ENCODE assay signal across 11 cellular contexts in the genomic region with DNA sequence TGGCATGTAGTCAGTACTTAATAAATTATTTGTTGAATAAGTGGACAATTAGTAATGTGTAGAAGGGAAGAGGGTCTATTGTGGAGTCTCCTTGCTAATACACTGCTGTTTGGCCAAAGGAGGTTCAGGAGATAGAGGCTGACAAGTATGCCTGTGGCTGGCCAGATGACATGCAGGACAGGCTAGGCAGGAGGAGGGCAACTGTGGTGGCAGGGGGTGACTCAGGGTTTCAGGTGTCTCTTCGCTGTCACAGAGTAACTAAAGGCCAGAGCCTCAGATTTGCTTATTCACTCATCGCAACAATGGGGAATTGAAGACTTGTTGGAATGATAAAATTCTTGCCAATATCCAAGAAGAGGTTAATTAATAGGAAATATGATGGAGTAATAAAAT. TPM values are rescaled to one million over a fixed set of nuclear protein-coding genes. Genes with fewer than 3 reads are reported as not detected.
DNase-seq lines count a peak whose midpoint lies in the region; ATAC-seq lines count a peak whose summit lies in the region.
"Had no signal": no experiment of that assay in that cellular context is flagged by ENCODE, and none has a peak within 500 bp of the region (broad histone marks: within the 10 kb centered on the region; RNA-seq: fewer than 3 reads in every experiment).

No MANE protein-coding gene starts in this region.

- H3K18ac ChIP-seq in mesendoderm (ENCODE audit: low read length): no peak overlapping the region

- peak; percentile 57 for ATAC-seq in GM21825 (IDR thresholded peaks at IDR 0.05; ENCODE audit: unreplicated experiment)
- ATAC-seq in HG02763 (IDR thresholded peaks at IDR 0.05; ENCODE audit: unreplicated experiment): no peak

- no peak overlapping the region for H3K56ac ChIP-seq in mesendoderm (ENCODE audit: low read length)

- H2BK15ac ChIP-seq in mesendoderm (replicated peaks; ENCODE audit: low read depth): no peak overlapping the region

- H4K5ac ChIP-seq in mesendoderm (ENCODE audit: low read length): no peak overlapping the region

- H3K4me1 Mint-ChIP-seq in activated naive CD8-positive, alpha-beta T cell treated with anti-CD3 and anti-CD28 coated beads for 36 hours: peaks cover 45% of the 10 kb centered on the region

- H3K4me3 Mint-ChIP-seq in activated naive CD8-positive, alpha-beta T cell treated with anti-CD3 and anti-CD28 coated beads for 36 hours: no peak overlapping the region

- H3K9me3 ChIP-seq in BLaER1 treated with 17β-estradiol and CSF1 and Interleukin-3, amounts not matched to agents 10 nM and 100 nM (replicated peaks in 1 of 11): no peaks in the 10 kb centered on the region
- no peaks in the 10 kb centered on the region for H3K9me3 ChIP-seq in MG63

- H3K9me3 Mint-ChIP-seq in activated naive CD8-positive, alpha-beta T cell treated with anti-CD3 and anti-CD28 coated beads for 36 hours: no peaks in the 10 kb centered on the region

- peak overlapping the region; percentile 34 for H3K27ac Mint-ChIP-seq in activated naive CD8-positive, alpha-beta T cell treated with anti-CD3 and anti-CD28 coated beads for 36 hours

- no peak overlapping the region for H4K8ac ChIP-seq in mesendoderm (ENCODE audit: low read depth, low read length)

- H3K4me3 ChIP-seq in BLaER1 treated with 17β-estradiol and CSF1 and Interleukin-3, amounts not matched to agents 10 nM and 100 nM: peak overlapping the region in 1 of 10 experiments; percentile 21; a peak in 2 of 20 replicates
- H3K4me3 ChIP-seq in mesendoderm (ENCODE audit: low read length) (no peak overlapping the region), MG63 (no peak overlapping the region)

- no peak overlapping the region for H2AK5ac ChIP-seq in mesendoderm (ENCODE audit: low read length)

- H3K27me3 Mint-ChIP-seq in activated naive CD8-positive, alpha-beta T cell treated with anti-CD3 and anti-CD28 coated beads for 36 hours: no peaks in the 10 kb centered on the region

- peaks cover 21% of the 10 kb centered on the region for H3K36me3 Mint-ChIP-seq in activated naive CD8-positive, alpha-beta T cell treated with anti-CD3 and anti-CD28 coated beads for 36 hours

- H3K36me3 ChIP-seq in BLaER1 treated with 17β-estradiol and CSF1 and Interleukin-3, amounts not matched to agents 10 nM and 100 nM: peaks cover 49 to 68% (median 60%) of the 10 kb centered on the region in 11 experiments
- no peaks in the 10 kb centered on the region for H3K36me3 ChIP-seq in mesendoderm (ENCODE audit: control insufficient read depth, insufficient read depth, low read length)
- H3K36me3 ChIP-seq in MG63: peaks cover 72% of the 10 kb centered on the region

- in situ Hi-C loops in ACHN (cut with HindIII; ENCODE audit: low pct_ligation_motif_present, low pct_unique_long_range_greater_than_20kb, low sequenced_read_pairs): no loop called here

- peak; percentile 1 for DNase-seq in activated naive CD8-positive, alpha-beta T cell treated with anti-CD3 and anti-CD28 coated beads for 36 hours
- DNase-seq in mesendoderm (peak; percentile 71), ACHN (no peak), SK-N-DZ (ENCODE audit: low spot score) (no peak), MG63 (no peak)
- DNase-seq: effector CD8-positive, alpha-beta T cell; left cardiac atrium; NCI-H1417 had no signal

- WGBS in mesendoderm (ENCODE audit: extremely low coverage, insufficient coverage, low lambda C conversion rate): no CpG with 5 or more reads among the region's 2 CpGs

- peaks cover 52% of the 10 kb centered on the region for H3K79me2 ChIP-seq in mesendoderm (ENCODE audit: control insufficient read depth, insufficient read depth, low read length)

- H3K23ac ChIP-seq in mesendoderm (ENCODE audit: low read length): no peak overlapping the region

- peaks cover 8% of the 10 kb centered on the region for H3K79me1 ChIP-seq in mesendoderm (ENCODE audit: low read length)

- peak overlapping the region in 9 of 11 experiments; percentile 25 to 83 (median 62); a peak in 14 of 22 replicates for H3K27ac ChIP-seq in BLaER1 treated with 17β-estradiol and CSF1 and Interleukin-3, amounts not matched to agents 10 nM and 100 nM
- no peak overlapping the region for H3K27ac ChIP-seq in mesendoderm (ENCODE audit: low read depth, low read length)

- no peaks in the 10 kb centered on the region for H3K27me3 ChIP-seq in BLaER1 treated with 17β-estradiol and CSF1 and Interleukin-3, amounts not matched to agents 10 nM and 100 nM
- H3K27me3 ChIP-seq in mesendoderm (ENCODE audit: insufficient read depth, low read length, poor library complexity) (no peaks in the 10 kb centered on the region), MG63 (no peaks in the 10 kb centered on the region)

- no peak overlapping the region for H2BK5ac ChIP-seq in mesendoderm (ENCODE audit: low read length)

- peaks cover 64 to 100% (median 92%) of the 10 kb centered on the region in 11 experiments for H4K20me1 ChIP-seq in BLaER1 treated with 17β-estradiol and CSF1 and Interleukin-3, amounts not matched to agents 10 nM and 100 nM

- H3K4me2 ChIP-seq in BLaER1 treated with 17β-estradiol and CSF1 and Interleukin-3, amounts not matched to agents 10 nM and 100 nM: peak overlapping the region in 9 of 11 experiments; percentile 58 to 86 (median 77); a peak in 19 of 22 replicates
- no peak overlapping the region for H3K4me2 ChIP-seq in mesendoderm (ENCODE audit: low read length)

- H3K4me1 ChIP-seq in BLaER1 treated with 17β-estradiol and CSF1 and Interleukin-3, amounts not matched to agents 10 nM and 100 nM: peaks cover 44 to 76% (median 64%) of the 10 kb centered on the region in 10 experiments
- H3K4me1 ChIP-seq in mesendoderm (ENCODE audit: control insufficient read depth, low read depth, low read length): no peaks in the 10 kb centered on the region

- H2BK120ac ChIP-seq in mesendoderm (ENCODE audit: low read depth, low read length): no peak overlapping the region

- peak overlapping the region in 8 of 11 experiments; percentile 0 to 74 (median 52); a peak in 11 of 22 replicates for H3K9ac ChIP-seq in BLaER1 treated with 17β-estradiol and CSF1 and Interleukin-3, amounts not matched to agents 10 nM and 100 nM
- H3K9ac ChIP-seq in mesendoderm (ENCODE audit: low read length): no peak overlapping the region

- H3K4ac ChIP-seq in mesendoderm (ENCODE audit: low read depth, low read length): no peak overlapping the region

RNA-seq across cellular contexts. Expression of gene THRAP3, which starts 33.1 kb away (rescaled TPM):
- 100 to 1,000 TPM; 159 TPM for total RNA-seq in activated naive CD8-positive, alpha-beta T cell treated with anti-CD3 and anti-CD28 coated beads for 36 hours
- polyA plus RNA-seq in mesendoderm (2013, experiment 1 of 2): 112 TPM
- polyA plus RNA-seq in mesendoderm (2013, experiment 2 of 2): 114 TPM
- polyA plus RNA-seq in SK-N-DZ (2014; cell fraction: cytosol; rRNA removed): 48.3 and 49.2 TPM in 2 replicates
- 29.2 and 33.2 TPM in 2 replicates for polyA plus RNA-seq in SK-N-DZ (2014; cell fraction: nucleus; rRNA removed)
- total RNA-seq in MG63 (2014; rRNA removed; shearing (Covaris generic); ENCODE audit: low replicate concordance): 77.6 and 84.6 TPM in 2 replicates

RNA-seq across cellular contexts. Expression of gene SH3D21, which starts 48.8 kb away (rescaled TPM):
- total RNA-seq in activated naive CD8-positive, alpha-beta T cell treated with anti-CD3 and anti-CD28 coated beads for 36 hours: 1 to 10 TPM; 9.3 to 9.4 TPM
- polyA plus RNA-seq in mesendoderm (2013, experiment 1 of 2): 2.9 TPM
- 3.2 TPM for polyA plus RNA-seq in mesendoderm (2013, experiment 2 of 2)
- 0.46 and 0.89 TPM in 2 replicates for polyA plus RNA-seq in SK-N-DZ (2014; cell fraction: cytosol; rRNA removed)
- polyA plus RNA-seq in SK-N-DZ (2014; cell fraction: nucleus; rRNA removed): 8.7 and 13.3 TPM in 2 replicates
- 0.03 TPM in 1 of 2 replicates, not detected in the other for total RNA-seq in MG63 (2014; rRNA removed; shearing (Covaris generic); ENCODE audit: low replicate concordance)

Comparison
In these comparisons a context has a peak if more than half of its experiments do, and no peak if none do; other contexts are left out.
1. DNase-seq: peak in activated naive CD8-positive, alpha-beta T cell treated with anti-CD3 and anti-CD28 coated beads for 36 hours (single experiment) and mesendoderm (single experiment); none in ACHN (single experiment), SK-N-DZ (single experiment) and MG63 (single experiment).